8 cellular contexts compared by ENCODE assay signal in the genomic region with DNA sequence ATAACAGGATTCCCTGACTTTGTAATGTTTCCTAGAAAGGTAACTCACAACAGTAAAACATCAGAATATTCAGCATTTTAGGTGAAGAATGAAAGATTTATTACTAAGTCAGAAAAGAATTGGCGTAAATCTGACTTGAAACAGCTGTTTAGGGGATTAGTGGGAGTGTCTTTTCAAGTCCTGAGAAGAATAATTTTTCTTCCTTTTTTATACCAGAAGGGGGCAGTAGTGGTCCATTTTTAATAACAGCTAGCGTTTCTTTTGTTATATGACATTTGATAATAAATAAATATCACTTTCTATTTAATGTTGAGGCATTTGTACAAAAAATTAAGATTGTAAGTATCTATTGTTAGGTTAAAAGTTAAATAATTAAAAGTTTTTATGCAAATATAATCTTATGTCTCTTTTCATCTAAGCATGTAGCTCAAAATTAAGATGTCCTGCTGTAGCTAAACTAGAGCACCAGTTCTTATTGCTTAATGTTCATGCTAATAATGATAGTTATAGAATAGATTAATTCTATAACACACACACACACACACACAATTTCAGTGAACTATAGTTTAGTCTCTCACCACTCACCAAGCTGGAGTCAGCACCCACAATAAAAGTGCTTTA.
A peak's percentile ranks its signal among the peaks of the same experiment; 100 is the strongest.
DNase-seq lines count a peak whose midpoint lies in the region; ATAC-seq and TF ChIP-seq lines count a peak whose summit lies in the region.

No MANE protein-coding gene starts in this region.

- no peak for TF ChIP-seq EP300 in stomach (IDR thresholded peaks at IDR 0.05)

- peak overlapping the region; percentile 23 for H2AFZ ChIP-seq in ACC112 (ENCODE audit: low read length, unreplicated experiment)

- no peak overlapping the region for H3K4me3 ChIP-seq in ACC112 (ENCODE audit: low read depth, low read length)
- H3K4me3 ChIP-seq in stomach: no peak overlapping the region

- H3K27me3 ChIP-seq in ACC112 (ENCODE audit: insufficient read depth, low read length) (no peaks in the 10 kb centered on the region), foreskin keratinocyte (no peaks in the 10 kb centered on the region), stomach (no peaks in the 10 kb centered on the region)

- intact Hi-C loops in stomach (cut with DNase I; ENCODE audit: low total_unique reads): no loop called here

- DNase-seq in GM13977 (ENCODE audit: low spot score): peak; percentile 11
- peak; percentile 68 for DNase-seq in SK-MEL-5 (ENCODE audit: low read depth, low spot score)
- DNase-seq in foreskin keratinocyte: peak in 1 of 2 donors; percentile 18
- no peak for DNase-seq in stomach
- no peak for DNase-seq in GM19240 (ENCODE audit: insufficient read length, low spot score)

- H3K9me3 ChIP-seq in stomach: no peaks in the 10 kb centered on the region

- H3K36me3 ChIP-seq in ACC112 (ENCODE audit: insufficient read depth, low read length): no peaks in the 10 kb centered on the region
- no peaks in the 10 kb centered on the region for H3K36me3 ChIP-seq in stomach

- TF ChIP-seq CTCF in GM13977 (IDR thresholded peaks at IDR 0.05; ENCODE audit: extremely low read depth, insufficient read depth, missing control alignments) (peak; percentile 52), LNCAP (IDR thresholded peaks at IDR 0.05) (peak; percentile 59), foreskin keratinocyte (conservative IDR thresholded peaks at IDR 0.05) (peak; percentile 70), stomach (IDR thresholded peaks at IDR 0.05) (peak in 5 of 7 experiments; percentile 10 to 56 (median 26))

- in situ Hi-C loops in GM13977 (cut with MboI; ENCODE audit: low pct_unique_long_range_greater_than_20kb, low sequenced_read_pairs, unreplicated experiment) (no loop called here), SK-MEL-5 (cut with HindIII; ENCODE audit: low pct_unique_long_range_greater_than_20kb, low sequenced_read_pairs) (no loop called here)

- no peak overlapping the region for H3K27ac ChIP-seq in ACC112 (ENCODE audit: low read depth, low read length)
- H3K27ac ChIP-seq in foreskin keratinocyte: no peak overlapping the region
- H3K27ac ChIP-seq in stomach: no peak overlapping the region

- TF ChIP-seq POLR2A in stomach (IDR thresholded peaks at IDR 0.05): no peak

- H3K4me1 ChIP-seq in ACC112 (ENCODE audit: control insufficient read depth, insufficient read depth, low read length, unreplicated experiment) (peaks cover 6% of the 10 kb centered on the region), foreskin keratinocyte (no peaks in the 10 kb centered on the region), stomach (peaks cover 0 to 5% (median 0%) of the 10 kb centered on the region in 4 donors)

- no peak for ATAC-seq in foreskin keratinocyte
- no peak for ATAC-seq in GM21381 (IDR thresholded peaks at IDR 0.05; ENCODE audit: unreplicated experiment)

- WGBS in stomach, 5 donors: 1 to 8% (median 2%) methylated on average over 2 of the region's 2 CpGs

- no peaks in the 10 kb centered on the region for H3K79me2 ChIP-seq in ACC112 (ENCODE audit: control insufficient read depth, insufficient read depth, low read length, unreplicated experiment)

Comparison
In these comparisons a context has a peak if more than half of its experiments do, and no peak if none do; other contexts are left out.
1. DNase-seq: peak in GM13977 (single experiment) and SK-MEL-5 (single experiment); none in stomach (single experiment) and GM19240 (single experiment).
2. Peak in every context shown above with its lines, with median percentiles within 50 percentile points of each other: CTCF ChIP-seq.